9 cellular contexts compared by ENCODE assay signal in the genomic region with DNA sequence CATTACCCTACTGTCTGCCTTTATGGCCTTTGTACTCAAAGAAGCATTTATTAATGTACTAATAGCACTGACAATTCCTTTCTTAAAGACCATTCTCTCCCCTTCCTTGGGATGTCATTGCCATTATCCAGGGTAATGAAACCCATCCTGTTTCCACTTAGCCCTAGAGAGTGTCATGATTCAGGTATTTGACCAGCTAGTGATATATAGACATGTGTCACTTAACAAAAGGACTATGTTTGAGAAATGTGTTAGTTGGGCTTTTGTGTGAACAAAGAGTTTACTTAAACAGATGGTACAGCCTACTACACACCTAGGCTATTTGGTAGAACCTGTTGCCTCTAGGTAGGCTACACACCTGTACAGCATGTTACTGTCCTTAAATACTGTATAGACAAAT. TPM values are rescaled to one million over a fixed set of nuclear protein-coding genes. Genes with fewer than 3 reads are reported as not detected.
DNase-seq lines count a peak whose midpoint lies in the region; ATAC-seq, FAIRE-seq and TF ChIP-seq lines count a peak whose summit lies in the region.
"Had no signal": no experiment of that assay in that cellular context is flagged by ENCODE, and none has a peak within 500 bp of the region (broad histone marks: within the 10 kb centered on the region; RNA-seq: fewer than 3 reads in every experiment).

No MANE protein-coding gene starts in this region.

- ATAC-seq in right cardiac atrium, result no peak
- ATAC-seq in activated CD8-positive, alpha-beta T cell treated with anti-CD3 and anti-CD28 coated beads for 36 hours, result no peak
- ATAC-seq in upper lobe of left lung (ENCODE audit: low FRiP score in 2 of 2), result no peak
- no peak for ATAC-seq in GM18502 (IDR thresholded peaks at IDR 0.05; ENCODE audit: poor library complexity, unreplicated experiment)
- ATAC-seq in pancreas, result no peak

- H3K27me3 Mint-ChIP-seq in activated CD8-positive, alpha-beta T cell treated with anti-CD3 and anti-CD28 coated beads for 36 hours, result no peaks in the 10 kb centered on the region

- H3K4me3 ChIP-seq in right cardiac atrium (ENCODE audit: low read length) (peak overlapping the region; percentile 9), upper lobe of left lung (peak overlapping the region in 3 of 4 donors; percentile 87 to 95 (median 89)), pancreas (peak overlapping the region in 2 of 4 donors; percentile 1 to 88)

- no peak for FAIRE-seq in pancreas (lab: Jason Lieb, UNC)

- no peak for TF ChIP-seq EP300 in upper lobe of left lung (IDR thresholded peaks at IDR 0.05)

- no peaks in the 10 kb centered on the region for H3K9me3 Mint-ChIP-seq in activated CD8-positive, alpha-beta T cell treated with anti-CD3 and anti-CD28 coated beads for 36 hours

- peaks cover 34% of the 10 kb centered on the region for H3K4me1 Mint-ChIP-seq in activated CD8-positive, alpha-beta T cell treated with anti-CD3 and anti-CD28 coated beads for 36 hours (ENCODE audit: low read depth)

- no peak for TF ChIP-seq CTCF in activated CD8-positive, alpha-beta T cell treated with anti-CD3 and anti-CD28 coated beads for 36 hours (IDR thresholded peaks at IDR 0.05)
- no peak for TF ChIP-seq CTCF in upper lobe of left lung (IDR thresholded peaks at IDR 0.05)
- TF ChIP-seq CTCF in pancreas (IDR thresholded peaks at IDR 0.05), result no peak

- no peaks in the 10 kb centered on the region for H3K27me3 ChIP-seq in right cardiac atrium (ENCODE audit: control insufficient read depth, insufficient read depth)
- H3K27me3 ChIP-seq in upper lobe of left lung, result no peaks in the 10 kb centered on the region
- H3K27me3 ChIP-seq in pancreas, result no peaks in the 10 kb centered on the region

- H3K36me3 Mint-ChIP-seq in activated CD8-positive, alpha-beta T cell treated with anti-CD3 and anti-CD28 coated beads for 36 hours (ENCODE audit: low read depth), result peaks cover 25% of the 10 kb centered on the region

- H3K27ac Mint-ChIP-seq in activated CD8-positive, alpha-beta T cell treated with anti-CD3 and anti-CD28 coated beads for 36 hours, result peak overlapping the region; percentile 76

- H3K9me3 ChIP-seq in right cardiac atrium (ENCODE audit: control insufficient read depth, low read length), result no peaks in the 10 kb centered on the region
- no peaks in the 10 kb centered on the region for H3K9me3 ChIP-seq in upper lobe of left lung
- H3K9me3 ChIP-seq in pancreas, result no peaks in the 10 kb centered on the region

- POLR2A ChIA-PET in activated CD8-positive, alpha-beta T cell treated with anti-CD3 and anti-CD28 coated beads for 36 hours (lab: Charles Lee), result interaction anchor here (1.1 kb wide), 1 partner anchor 154 kb away, joined by 3 read pairs; no protein-coding TSS in a partner anchor

- intact Hi-C loops in right cardiac atrium (cut with DNase I), result loop anchor here in 2 of 4 donors (10.0 kb wide), 3 partner anchors 69 to 299 kb away; a partner anchor contains a TSS
- intact Hi-C loops in cardiac septum (cut with DNase I), result no loop called here
- intact Hi-C loops in activated CD8-positive, alpha-beta T cell treated with anti-CD3 and anti-CD28 coated beads for 36 hours (cut with micrococcal nuclease), result loop anchor here (2.0 kb wide), 1 partner anchor 159 kb away; a partner anchor contains a TSS
- intact Hi-C loops in pancreas (cut with DNase I), result loop anchor here in 1 of 3 donors (10.0 kb wide), 1 partner anchor 219 kb away; no protein-coding TSS in a partner anchor

- no peak for TF ChIP-seq POLR2A in upper lobe of left lung (IDR thresholded peaks at IDR 0.05)

- no peak overlapping the region for H3K27ac ChIP-seq in right cardiac atrium (ENCODE audit: low read length)
- peak overlapping the region in 2 of 4 donors; percentile 9 to 97 for H3K27ac ChIP-seq in upper lobe of left lung
- H3K27ac ChIP-seq in pancreas, result no peak overlapping the region

- H3K4me3 Mint-ChIP-seq in activated CD8-positive, alpha-beta T cell treated with anti-CD3 and anti-CD28 coated beads for 36 hours, result peak overlapping the region; percentile 91

- H3K4me1 ChIP-seq in right cardiac atrium (ENCODE audit: control insufficient read depth, insufficient read depth, low read length), result peaks cover 2% of the 10 kb centered on the region
- peaks cover 16 to 52% (median 23%) of the 10 kb centered on the region in 4 donors for H3K4me1 ChIP-seq in upper lobe of left lung
- peaks cover 0 to 13% (median 11%) of the 10 kb centered on the region in 3 donors for H3K4me1 ChIP-seq in pancreas

- no peak for DNase-seq in right cardiac atrium
- DNase-seq in cardiac septum (ENCODE audit: low spot score), result no peak
- DNase-seq in activated CD8-positive, alpha-beta T cell treated with anti-CD3 and anti-CD28 coated beads for 36 hours, result no peak
- peak; percentile 67 for DNase-seq in foreskin melanocyte
- no peak for DNase-seq in upper lobe of left lung
- no peak for DNase-seq in pancreas
- no peak for DNase-seq in mesenteric fat pad (ENCODE audit: low spot score)
- DNase-seq: DMS79 treated with DMSO at 0.1 percent for 48 hours had no signal

- H3K36me3 ChIP-seq in upper lobe of left lung, result peaks cover 0 to 33% (median 7%) of the 10 kb centered on the region in 4 donors
- H3K36me3 ChIP-seq in pancreas, result no peaks in the 10 kb centered on the region

- CTCF ChIA-PET in activated CD8-positive, alpha-beta T cell treated with anti-CD3 and anti-CD28 coated beads for 36 hours (lab: Charles Lee), result interaction anchor here (0.8 to 1.9 kb wide), 6 partner anchors 10 to 159 kb away, joined by 3 to 7 read pairs (median 4); a partner anchor contains a TSS

RNA-seq across cellular contexts. Expression of a gene that starts 2.0 kb away (rescaled TPM):
- total RNA-seq in right cardiac atrium, result 100 to 1,000 TPM; 200 to 243 (median 211) TPM
- polyA plus RNA-seq in right cardiac atrium, result 350 TPM
- total RNA-seq in cardiac septum, result 201 TPM
- 10 to 100 TPM; 68.0 to 79.8 TPM for total RNA-seq in activated CD8-positive, alpha-beta T cell treated with anti-CD3 and anti-CD28 coated beads for 36 hours
- 100 to 1,000 TPM in 4 of 6 donors, 10 to 100 TPM in 2; 58.7 to 317 (median 198) TPM for total RNA-seq in upper lobe of left lung
- 100 to 1,000 TPM in 1 of 6 donors, 10 to 100 TPM in 5; 60.3 to 135 (median 78.0) TPM for total RNA-seq in pancreas
- polyA plus RNA-seq in pancreas, result 100 to 1,000 TPM; 115 to 162 TPM
- 319 TPM for total RNA-seq in mesenteric fat pad

RNA-seq across cellular contexts. Expression of a gene that starts 26.4 kb away (rescaled TPM):
- total RNA-seq in right cardiac atrium (10 to 100 TPM; 20.2 to 28.9 (median 25.3) TPM), cardiac septum (28.1 TPM), upper lobe of left lung (10 to 100 TPM; 10.5 to 31.0 (median 23.9) TPM), pancreas (10 to 100 TPM in 3 of 6 donors, 1 to 10 TPM in 3; 6.2 to 13.7 (median 10.1) TPM), mesenteric fat pad (28.2 TPM)
- polyA plus RNA-seq in right cardiac atrium (58.8 TPM), pancreas (10 to 100 TPM; 19.3 to 29.5 TPM)
- total RNA-seq in activated CD8-positive, alpha-beta T cell treated with anti-CD3 and anti-CD28 coated beads for 36 hours, result 10 to 100 TPM; 72.9 to 74.9 TPM
